Comparison of ENCODE assay signal across 1 cellular context in the genomic region with DNA sequence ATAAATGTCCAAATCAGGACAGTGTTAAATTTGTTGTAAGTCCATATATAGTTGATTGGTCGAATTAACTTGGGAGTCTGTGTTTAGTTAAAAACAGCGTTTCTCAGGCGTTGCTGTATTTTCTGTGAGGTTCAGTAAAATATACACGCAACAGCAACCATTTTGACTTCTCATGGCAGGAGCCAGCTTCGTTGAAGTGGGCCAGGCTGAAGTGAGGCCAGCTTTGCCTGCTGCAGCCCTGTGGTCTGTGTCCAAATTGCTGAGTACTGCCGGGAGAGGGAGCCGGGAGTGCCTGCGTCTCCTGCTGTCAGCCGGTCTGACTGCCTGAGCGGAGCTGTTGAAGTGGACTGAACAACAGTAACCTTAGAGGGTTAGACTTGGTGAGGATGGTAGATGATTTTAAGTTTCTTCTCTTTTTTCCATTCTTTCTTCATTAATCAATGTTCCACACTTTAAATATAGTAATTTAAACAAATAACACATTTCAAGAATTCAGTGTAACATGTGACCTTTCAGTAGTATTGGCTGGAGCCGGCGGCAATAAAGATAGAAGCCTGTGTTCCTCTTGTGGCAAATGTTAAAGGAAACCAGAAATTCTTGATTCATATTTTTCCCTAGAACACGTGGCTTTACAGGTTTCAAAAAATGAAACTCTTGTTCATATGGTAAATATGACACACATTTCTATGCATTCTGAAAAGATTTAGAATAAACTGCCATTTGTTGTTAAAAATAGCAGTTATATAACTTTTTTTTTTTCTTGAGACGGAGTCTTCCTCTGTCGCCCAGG.
TF ChIP-seq lines count a peak whose summit lies in the region.

No MANE protein-coding gene starts in this region.

TF ChIP-seq in endothelial cell of umbilical vein, 7 proteins besides CTCF, POLR2A, EP300 and RAD21 (continued from another document):
- TF ChIP-seq JUN (IDR thresholded peaks at IDR 0.05; ENCODE audit: borderline replicate concordance, insufficient read depth, insufficient read length, low read depth) = no peak
